In genomic region chr5:108531367-108532211, GRCh38 we compare ENCODE assay signal across 1 cellular context.
TF ChIP-seq lines count a peak whose summit lies in the region.

No MANE protein-coding gene starts in this region.

TF ChIP-seq in K562, 482 proteins besides CTCF, POLR2A, EP300 and RAD21 (continued from another document and continues in another):
- TF ChIP-seq, protein P1, sequence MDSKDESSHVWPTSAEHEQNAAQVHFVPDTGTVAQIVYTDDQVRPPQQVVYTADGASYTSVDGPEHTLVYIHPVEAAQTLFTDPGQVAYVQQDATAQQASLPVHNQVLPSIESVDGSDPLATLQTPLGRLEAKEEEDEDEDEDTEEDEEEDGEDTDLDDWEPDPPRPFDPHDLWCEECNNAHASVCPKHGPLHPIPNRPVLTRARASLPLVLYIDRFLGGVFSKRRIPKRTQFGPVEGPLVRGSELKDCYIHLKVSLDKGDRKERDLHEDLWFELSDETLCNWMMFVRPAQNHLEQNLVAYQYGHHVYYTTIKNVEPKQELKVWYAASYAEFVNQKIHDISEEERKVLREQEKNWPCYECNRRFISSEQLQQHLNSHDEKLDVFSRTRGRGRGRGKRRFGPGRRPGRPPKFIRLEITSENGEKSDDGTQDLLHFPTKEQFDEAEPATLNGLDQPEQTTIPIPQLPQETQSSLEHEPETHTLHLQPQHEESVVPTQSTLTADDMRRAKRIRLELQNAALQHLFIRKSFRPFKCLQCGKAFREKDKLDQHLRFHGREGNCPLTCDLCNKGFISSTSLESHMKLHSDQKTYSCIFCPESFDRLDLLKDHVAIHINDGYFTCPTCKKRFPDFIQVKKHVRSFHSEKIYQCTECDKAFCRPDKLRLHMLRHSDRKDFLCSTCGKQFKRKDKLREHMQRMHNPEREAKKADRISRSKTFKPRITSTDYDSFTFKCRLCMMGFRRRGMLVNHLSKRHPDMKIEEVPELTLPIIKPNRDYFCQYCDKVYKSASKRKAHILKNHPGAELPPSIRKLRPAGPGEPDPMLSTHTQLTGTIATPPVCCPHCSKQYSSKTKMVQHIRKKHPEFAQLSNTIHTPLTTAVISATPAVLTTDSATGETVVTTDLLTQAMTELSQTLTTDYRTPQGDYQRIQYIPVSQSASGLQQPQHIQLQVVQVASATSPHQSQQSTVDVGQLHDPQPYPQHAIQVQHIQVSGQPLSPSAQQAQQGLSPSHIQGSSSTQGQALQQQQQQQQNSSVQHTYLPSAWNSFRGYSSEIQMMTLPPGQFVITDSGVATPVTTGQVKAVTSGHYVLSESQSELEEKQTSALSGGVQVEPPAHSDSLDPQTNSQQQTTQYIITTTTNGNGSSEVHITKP (IDR thresholded peaks at IDR 0.05; ENCODE audit: partially characterized antibody), result peak; percentile 16
- peak; percentile 99 for TF ChIP-seq HDAC8 (tag; IDR thresholded peaks at IDR 0.05)
- peak; percentile 99 for TF ChIP-seq HIVEP1 (CRISPR knock-in tag; IDR thresholded peaks at IDR 0.05)
- no peak for TF ChIP-seq TRIM25 (IDR thresholded peaks at IDR 0.05; ENCODE audit: borderline replicate concordance)
- peak; percentile 57 to 64 for TF ChIP-seq NRF1 (conservative IDR thresholded peaks at IDR 0.05 in 1 of 2, IDR thresholded peaks at IDR 0.05 in 1 of 2)
- peak; percentile 92; the same call in 1 of the 2 replicates for TF ChIP-seq FOXJ2 (tag; IDR thresholded peaks at IDR 0.05)
- no peak for TF ChIP-seq ILF3 (IDR thresholded peaks at IDR 0.05; ENCODE audit: borderline replicate concordance)
- TF ChIP-seq HNRNPUL1 (IDR thresholded peaks at IDR 0.05; ENCODE audit: low read length), result no peak
- TF ChIP-seq, protein P2, sequence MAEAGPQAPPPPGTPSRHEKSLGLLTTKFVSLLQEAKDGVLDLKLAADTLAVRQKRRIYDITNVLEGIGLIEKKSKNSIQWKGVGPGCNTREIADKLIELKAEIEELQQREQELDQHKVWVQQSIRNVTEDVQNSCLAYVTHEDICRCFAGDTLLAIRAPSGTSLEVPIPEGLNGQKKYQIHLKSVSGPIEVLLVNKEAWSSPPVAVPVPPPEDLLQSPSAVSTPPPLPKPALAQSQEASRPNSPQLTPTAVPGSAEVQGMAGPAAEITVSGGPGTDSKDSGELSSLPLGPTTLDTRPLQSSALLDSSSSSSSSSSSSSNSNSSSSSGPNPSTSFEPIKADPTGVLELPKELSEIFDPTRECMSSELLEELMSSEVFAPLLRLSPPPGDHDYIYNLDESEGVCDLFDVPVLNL (CRISPR knock-in tag; IDR thresholded peaks at IDR 0.05; ENCODE audit: low read depth), result no peak
- TF ChIP-seq ARNT (IDR thresholded peaks at IDR 0.05), result peak; percentile 94 to 96
- TF ChIP-seq SRF (CRISPR knock-in tag; IDR thresholded peaks at IDR 0.05), result peak; percentile 93 to 99
- peak; percentile 95 to 100 for TF ChIP-seq TEAD1 (CRISPR knock-in tag; IDR thresholded peaks at IDR 0.05)
- TF ChIP-seq ZNF592 (IDR thresholded peaks at IDR 0.05), result peak; percentile 100
- peak; percentile 99 for TF ChIP-seq KDM2B (CRISPR knock-in tag; IDR thresholded peaks at IDR 0.05)
- peak; percentile 99 for TF ChIP-seq TCFL5 (CRISPR knock-in tag; conservative IDR thresholded peaks at IDR 0.05)
- no peak for TF ChIP-seq SMARCB1 (IDR thresholded peaks at IDR 0.05; ENCODE audit: insufficient read length, low read depth)
- TF ChIP-seq ZNF79 (CRISPR knock-in tag; IDR thresholded peaks at IDR 0.05; ENCODE audit: low read depth), result peak; percentile 99
- TF ChIP-seq RFX7 (CRISPR knock-in tag; IDR thresholded peaks at IDR 0.05), result peak; percentile 97
- TF ChIP-seq SRSF7 (optimal IDR thresholded peaks at IDR 0.05; ENCODE audit: low read depth, low read length), result no peak
- peak; percentile 71 for TF ChIP-seq HES1 (IDR thresholded peaks at IDR 0.05; ENCODE audit: low read depth)
- TF ChIP-seq MTF1 (CRISPR knock-in tag; IDR thresholded peaks at IDR 0.05; ENCODE audit: borderline replicate concordance), result peak; percentile 99
- TF ChIP-seq ZNF518B (CRISPR knock-in tag; IDR thresholded peaks at IDR 0.05), result peak; percentile 83; the same call in 1 of the 2 replicates
- TF ChIP-seq, protein P3, sequence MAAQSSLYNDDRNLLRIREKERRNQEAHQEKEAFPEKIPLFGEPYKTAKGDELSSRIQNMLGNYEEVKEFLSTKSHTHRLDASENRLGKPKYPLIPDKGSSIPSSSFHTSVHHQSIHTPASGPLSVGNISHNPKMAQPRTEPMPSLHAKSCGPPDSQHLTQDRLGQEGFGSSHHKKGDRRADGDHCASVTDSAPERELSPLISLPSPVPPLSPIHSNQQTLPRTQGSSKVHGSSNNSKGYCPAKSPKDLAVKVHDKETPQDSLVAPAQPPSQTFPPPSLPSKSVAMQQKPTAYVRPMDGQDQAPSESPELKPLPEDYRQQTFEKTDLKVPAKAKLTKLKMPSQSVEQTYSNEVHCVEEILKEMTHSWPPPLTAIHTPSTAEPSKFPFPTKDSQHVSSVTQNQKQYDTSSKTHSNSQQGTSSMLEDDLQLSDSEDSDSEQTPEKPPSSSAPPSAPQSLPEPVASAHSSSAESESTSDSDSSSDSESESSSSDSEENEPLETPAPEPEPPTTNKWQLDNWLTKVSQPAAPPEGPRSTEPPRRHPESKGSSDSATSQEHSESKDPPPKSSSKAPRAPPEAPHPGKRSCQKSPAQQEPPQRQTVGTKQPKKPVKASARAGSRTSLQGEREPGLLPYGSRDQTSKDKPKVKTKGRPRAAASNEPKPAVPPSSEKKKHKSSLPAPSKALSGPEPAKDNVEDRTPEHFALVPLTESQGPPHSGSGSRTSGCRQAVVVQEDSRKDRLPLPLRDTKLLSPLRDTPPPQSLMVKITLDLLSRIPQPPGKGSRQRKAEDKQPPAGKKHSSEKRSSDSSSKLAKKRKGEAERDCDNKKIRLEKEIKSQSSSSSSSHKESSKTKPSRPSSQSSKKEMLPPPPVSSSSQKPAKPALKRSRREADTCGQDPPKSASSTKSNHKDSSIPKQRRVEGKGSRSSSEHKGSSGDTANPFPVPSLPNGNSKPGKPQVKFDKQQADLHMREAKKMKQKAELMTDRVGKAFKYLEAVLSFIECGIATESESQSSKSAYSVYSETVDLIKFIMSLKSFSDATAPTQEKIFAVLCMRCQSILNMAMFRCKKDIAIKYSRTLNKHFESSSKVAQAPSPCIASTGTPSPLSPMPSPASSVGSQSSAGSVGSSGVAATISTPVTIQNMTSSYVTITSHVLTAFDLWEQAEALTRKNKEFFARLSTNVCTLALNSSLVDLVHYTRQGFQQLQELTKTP (IDR thresholded peaks at IDR 0.05; ENCODE audit: low read depth in 1 of 2, partially characterized antibody in 2 of 2), result peak; percentile 37 to 80
- TF ChIP-seq DDX20 (tag; IDR thresholded peaks at IDR 0.05; ENCODE audit: low read depth), result peak; percentile 99
- TF ChIP-seq ILK (tag; IDR thresholded peaks at IDR 0.05; ENCODE audit: borderline replicate concordance, low read depth), result peak; percentile 98
- peak; percentile 90 for TF ChIP-seq POLR2H (tag; IDR thresholded peaks at IDR 0.05; ENCODE audit: low read depth)
- peak; percentile 99 for TF ChIP-seq ZNF212 (CRISPR knock-in tag; IDR thresholded peaks at IDR 0.05)
- peak; percentile 98 for TF ChIP-seq GTF2A2 (tag; IDR thresholded peaks at IDR 0.05)
- TF ChIP-seq EZH2 (IDR thresholded peaks at IDR 0.05; ENCODE audit: borderline replicate concordance, low read depth, low read length), result no peak
- TF ChIP-seq, protein P4, sequence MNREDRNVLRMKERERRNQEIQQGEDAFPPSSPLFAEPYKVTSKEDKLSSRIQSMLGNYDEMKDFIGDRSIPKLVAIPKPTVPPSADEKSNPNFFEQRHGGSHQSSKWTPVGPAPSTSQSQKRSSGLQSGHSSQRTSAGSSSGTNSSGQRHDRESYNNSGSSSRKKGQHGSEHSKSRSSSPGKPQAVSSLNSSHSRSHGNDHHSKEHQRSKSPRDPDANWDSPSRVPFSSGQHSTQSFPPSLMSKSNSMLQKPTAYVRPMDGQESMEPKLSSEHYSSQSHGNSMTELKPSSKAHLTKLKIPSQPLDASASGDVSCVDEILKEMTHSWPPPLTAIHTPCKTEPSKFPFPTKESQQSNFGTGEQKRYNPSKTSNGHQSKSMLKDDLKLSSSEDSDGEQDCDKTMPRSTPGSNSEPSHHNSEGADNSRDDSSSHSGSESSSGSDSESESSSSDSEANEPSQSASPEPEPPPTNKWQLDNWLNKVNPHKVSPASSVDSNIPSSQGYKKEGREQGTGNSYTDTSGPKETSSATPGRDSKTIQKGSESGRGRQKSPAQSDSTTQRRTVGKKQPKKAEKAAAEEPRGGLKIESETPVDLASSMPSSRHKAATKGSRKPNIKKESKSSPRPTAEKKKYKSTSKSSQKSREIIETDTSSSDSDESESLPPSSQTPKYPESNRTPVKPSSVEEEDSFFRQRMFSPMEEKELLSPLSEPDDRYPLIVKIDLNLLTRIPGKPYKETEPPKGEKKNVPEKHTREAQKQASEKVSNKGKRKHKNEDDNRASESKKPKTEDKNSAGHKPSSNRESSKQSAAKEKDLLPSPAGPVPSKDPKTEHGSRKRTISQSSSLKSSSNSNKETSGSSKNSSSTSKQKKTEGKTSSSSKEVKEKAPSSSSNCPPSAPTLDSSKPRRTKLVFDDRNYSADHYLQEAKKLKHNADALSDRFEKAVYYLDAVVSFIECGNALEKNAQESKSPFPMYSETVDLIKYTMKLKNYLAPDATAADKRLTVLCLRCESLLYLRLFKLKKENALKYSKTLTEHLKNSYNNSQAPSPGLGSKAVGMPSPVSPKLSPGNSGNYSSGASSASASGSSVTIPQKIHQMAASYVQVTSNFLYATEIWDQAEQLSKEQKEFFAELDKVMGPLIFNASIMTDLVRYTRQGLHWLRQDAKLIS (CRISPR knock-in tag; IDR thresholded peaks at IDR 0.05), result no peak
- peak; percentile 64 to 100 for TF ChIP-seq MAZ (CRISPR knock-in tag; conservative IDR thresholded peaks at IDR 0.05 in 1 of 2, IDR thresholded peaks at IDR 0.05 in 1 of 2)
- TF ChIP-seq RHOXF2B (CRISPR knock-in tag; conservative IDR thresholded peaks at IDR 0.05), result peak; percentile 99
- TF ChIP-seq TAF7 (tag; IDR thresholded peaks at IDR 0.05), result peak; percentile 94
- TF ChIP-seq LEF1 (IDR thresholded peaks at IDR 0.05), result peak; percentile 88
